In the genomic region with DNA sequence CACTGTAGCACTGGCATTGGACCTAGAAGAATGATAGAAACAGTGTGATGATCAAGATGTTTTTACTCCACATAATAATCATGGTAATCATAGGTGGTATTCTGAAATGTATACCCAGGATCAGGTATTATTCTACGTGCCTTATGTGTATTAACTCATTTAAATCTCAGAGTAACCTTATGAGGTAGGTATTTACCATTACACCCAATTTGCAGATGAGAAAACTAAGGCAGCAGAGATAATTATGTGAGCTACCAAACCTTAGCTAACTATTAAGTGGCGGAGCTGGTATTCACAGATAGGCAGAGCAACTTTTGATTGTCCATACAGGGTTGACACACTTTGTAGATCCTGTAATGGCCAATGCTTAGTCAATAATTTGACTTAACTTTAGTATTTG, we compare ENCODE assay signal across 2 cellular contexts.
TF ChIP-seq lines count a peak whose summit lies in the region.

No MANE protein-coding gene starts in this region.

TF ChIP-seq in SK-N-SH, 30 proteins besides CTCF, POLR2A, EP300 and RAD21:
- TF ChIP-seq, protein P1, sequence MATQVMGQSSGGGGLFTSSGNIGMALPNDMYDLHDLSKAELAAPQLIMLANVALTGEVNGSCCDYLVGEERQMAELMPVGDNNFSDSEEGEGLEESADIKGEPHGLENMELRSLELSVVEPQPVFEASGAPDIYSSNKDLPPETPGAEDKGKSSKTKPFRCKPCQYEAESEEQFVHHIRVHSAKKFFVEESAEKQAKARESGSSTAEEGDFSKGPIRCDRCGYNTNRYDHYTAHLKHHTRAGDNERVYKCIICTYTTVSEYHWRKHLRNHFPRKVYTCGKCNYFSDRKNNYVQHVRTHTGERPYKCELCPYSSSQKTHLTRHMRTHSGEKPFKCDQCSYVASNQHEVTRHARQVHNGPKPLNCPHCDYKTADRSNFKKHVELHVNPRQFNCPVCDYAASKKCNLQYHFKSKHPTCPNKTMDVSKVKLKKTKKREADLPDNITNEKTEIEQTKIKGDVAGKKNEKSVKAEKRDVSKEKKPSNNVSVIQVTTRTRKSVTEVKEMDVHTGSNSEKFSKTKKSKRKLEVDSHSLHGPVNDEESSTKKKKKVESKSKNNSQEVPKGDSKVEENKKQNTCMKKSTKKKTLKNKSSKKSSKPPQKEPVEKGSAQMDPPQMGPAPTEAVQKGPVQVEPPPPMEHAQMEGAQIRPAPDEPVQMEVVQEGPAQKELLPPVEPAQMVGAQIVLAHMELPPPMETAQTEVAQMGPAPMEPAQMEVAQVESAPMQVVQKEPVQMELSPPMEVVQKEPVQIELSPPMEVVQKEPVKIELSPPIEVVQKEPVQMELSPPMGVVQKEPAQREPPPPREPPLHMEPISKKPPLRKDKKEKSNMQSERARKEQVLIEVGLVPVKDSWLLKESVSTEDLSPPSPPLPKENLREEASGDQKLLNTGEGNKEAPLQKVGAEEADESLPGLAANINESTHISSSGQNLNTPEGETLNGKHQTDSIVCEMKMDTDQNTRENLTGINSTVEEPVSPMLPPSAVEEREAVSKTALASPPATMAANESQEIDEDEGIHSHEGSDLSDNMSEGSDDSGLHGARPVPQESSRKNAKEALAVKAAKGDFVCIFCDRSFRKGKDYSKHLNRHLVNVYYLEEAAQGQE (IDR thresholded peaks at IDR 0.05; ENCODE audit: low read depth, low read length): no peak
- no peak for TF ChIP-seq SMC3 (IDR thresholded peaks at IDR 0.05; ENCODE audit: low read depth, low read length)

TF ChIP-seq in SK-N-SH treated with all-trans-retinoic acid at 6 μM for 48 hours, 23 proteins besides CTCF, POLR2A, EP300 and RAD21 (continued from another document):
- TF ChIP-seq, protein P2, sequence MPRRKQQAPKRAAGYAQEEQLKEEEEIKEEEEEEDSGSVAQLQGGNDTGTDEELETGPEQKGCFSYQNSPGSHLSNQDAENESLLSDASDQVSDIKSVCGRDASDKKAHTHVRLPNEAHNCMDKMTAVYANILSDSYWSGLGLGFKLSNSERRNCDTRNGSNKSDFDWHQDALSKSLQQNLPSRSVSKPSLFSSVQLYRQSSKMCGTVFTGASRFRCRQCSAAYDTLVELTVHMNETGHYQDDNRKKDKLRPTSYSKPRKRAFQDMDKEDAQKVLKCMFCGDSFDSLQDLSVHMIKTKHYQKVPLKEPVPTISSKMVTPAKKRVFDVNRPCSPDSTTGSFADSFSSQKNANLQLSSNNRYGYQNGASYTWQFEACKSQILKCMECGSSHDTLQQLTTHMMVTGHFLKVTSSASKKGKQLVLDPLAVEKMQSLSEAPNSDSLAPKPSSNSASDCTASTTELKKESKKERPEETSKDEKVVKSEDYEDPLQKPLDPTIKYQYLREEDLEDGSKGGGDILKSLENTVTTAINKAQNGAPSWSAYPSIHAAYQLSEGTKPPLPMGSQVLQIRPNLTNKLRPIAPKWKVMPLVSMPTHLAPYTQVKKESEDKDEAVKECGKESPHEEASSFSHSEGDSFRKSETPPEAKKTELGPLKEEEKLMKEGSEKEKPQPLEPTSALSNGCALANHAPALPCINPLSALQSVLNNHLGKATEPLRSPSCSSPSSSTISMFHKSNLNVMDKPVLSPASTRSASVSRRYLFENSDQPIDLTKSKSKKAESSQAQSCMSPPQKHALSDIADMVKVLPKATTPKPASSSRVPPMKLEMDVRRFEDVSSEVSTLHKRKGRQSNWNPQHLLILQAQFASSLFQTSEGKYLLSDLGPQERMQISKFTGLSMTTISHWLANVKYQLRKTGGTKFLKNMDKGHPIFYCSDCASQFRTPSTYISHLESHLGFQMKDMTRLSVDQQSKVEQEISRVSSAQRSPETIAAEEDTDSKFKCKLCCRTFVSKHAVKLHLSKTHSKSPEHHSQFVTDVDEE (CRISPR knock-in tag; IDR thresholded peaks at IDR 0.05): no peak
- TF ChIP-seq ZFP30 (CRISPR knock-in tag; IDR thresholded peaks at IDR 0.05) (no peak), CSDC2 (CRISPR knock-in tag; IDR thresholded peaks at IDR 0.05) (no peak), ZNF565 (CRISPR knock-in tag; conservative IDR thresholded peaks at IDR 0.05; ENCODE audit: low read depth) (no peak), RARB (CRISPR knock-in tag; IDR thresholded peaks at IDR 0.05) (no peak), ZC3H10 (CRISPR knock-in tag; IDR thresholded peaks at IDR 0.05) (no peak)
- TF ChIP-seq, protein P3, sequence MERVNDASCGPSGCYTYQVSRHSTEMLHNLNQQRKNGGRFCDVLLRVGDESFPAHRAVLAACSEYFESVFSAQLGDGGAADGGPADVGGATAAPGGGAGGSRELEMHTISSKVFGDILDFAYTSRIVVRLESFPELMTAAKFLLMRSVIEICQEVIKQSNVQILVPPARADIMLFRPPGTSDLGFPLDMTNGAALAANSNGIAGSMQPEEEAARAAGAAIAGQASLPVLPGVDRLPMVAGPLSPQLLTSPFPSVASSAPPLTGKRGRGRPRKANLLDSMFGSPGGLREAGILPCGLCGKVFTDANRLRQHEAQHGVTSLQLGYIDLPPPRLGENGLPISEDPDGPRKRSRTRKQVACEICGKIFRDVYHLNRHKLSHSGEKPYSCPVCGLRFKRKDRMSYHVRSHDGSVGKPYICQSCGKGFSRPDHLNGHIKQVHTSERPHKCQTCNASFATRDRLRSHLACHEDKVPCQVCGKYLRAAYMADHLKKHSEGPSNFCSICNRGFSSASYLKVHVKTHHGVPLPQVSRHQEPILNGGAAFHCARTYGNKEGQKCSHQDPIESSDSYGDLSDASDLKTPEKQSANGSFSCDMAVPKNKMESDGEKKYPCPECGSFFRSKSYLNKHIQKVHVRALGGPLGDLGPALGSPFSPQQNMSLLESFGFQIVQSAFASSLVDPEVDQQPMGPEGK (CRISPR knock-in tag; IDR thresholded peaks at IDR 0.05; ENCODE audit: borderline replicate concordance): no peak
- TF ChIP-seq, protein P4, sequence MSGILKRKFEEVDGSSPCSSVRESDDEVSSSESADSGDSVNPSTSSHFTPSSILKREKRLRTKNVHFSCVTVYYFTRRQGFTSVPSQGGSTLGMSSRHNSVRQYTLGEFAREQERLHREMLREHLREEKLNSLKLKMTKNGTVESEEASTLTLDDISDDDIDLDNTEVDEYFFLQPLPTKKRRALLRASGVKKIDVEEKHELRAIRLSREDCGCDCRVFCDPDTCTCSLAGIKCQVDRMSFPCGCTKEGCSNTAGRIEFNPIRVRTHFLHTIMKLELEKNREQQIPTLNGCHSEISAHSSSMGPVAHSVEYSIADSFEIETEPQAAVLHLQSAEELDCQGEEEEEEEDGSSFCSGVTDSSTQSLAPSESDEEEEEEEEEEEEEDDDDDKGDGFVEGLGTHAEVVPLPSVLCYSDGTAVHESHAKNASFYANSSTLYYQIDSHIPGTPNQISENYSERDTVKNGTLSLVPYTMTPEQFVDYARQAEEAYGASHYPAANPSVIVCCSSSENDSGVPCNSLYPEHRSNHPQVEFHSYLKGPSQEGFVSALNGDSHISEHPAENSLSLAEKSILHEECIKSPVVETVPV (CRISPR knock-in tag; IDR thresholded peaks at IDR 0.05): no peak
